In the genomic region with DNA sequence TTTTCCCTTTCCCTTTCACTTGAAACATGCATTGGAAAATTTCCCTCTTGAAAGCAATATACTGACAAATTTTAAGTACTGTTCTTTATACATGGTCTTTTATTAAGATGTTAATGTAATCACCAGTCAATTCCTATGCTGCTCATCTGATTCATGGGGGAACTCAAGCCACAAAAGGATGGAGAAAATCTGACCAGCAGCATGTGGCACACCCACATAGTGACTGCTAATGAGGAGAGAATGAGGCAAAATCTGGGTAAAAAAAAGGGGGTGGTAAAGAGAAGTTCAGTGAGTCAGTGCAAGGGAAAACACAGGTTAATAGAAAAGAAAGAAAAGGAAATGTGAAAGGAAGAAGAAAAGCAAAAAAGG, we compare ENCODE assay signal across 9 cellular contexts. TPM values are rescaled to one million over a fixed set of nuclear protein-coding genes. Genes with fewer than 3 reads are reported as not detected.
DNase-seq lines count a peak whose midpoint lies in the region; ATAC-seq and TF ChIP-seq lines count a peak whose summit lies in the region.
"Had no signal": no experiment of that assay in that cellular context is flagged by ENCODE, and none has a peak within 500 bp of the region (broad histone marks: within the 10 kb centered on the region; RNA-seq: fewer than 3 reads in every experiment).

No MANE protein-coding gene starts in this region.

- H3K9ac ChIP-seq in neuronal stem cell (ENCODE audit: low read depth, low read length, poor library complexity): no peak overlapping the region

- H2BK12ac ChIP-seq in neuronal stem cell (ENCODE audit: low read length): no peak overlapping the region

- H3K79me1 ChIP-seq in neuronal stem cell (ENCODE audit: low read depth, low read length): no peaks in the 10 kb centered on the region

- no peak overlapping the region for H3K4me2 ChIP-seq in neuronal stem cell (ENCODE audit: insufficient read depth, low read length, poor library complexity, severe bottlenecking)

- H3K23ac ChIP-seq in neuronal stem cell (ENCODE audit: low read depth, low read length, poor library complexity): no peak overlapping the region

- no peak overlapping the region for H2AK5ac ChIP-seq in neuronal stem cell (ENCODE audit: low read depth, low read length)

- H3K27me3 ChIP-seq in CD4-positive, CD25-positive, alpha-beta regulatory T cell (ENCODE audit: control insufficient read depth, insufficient read depth, low read length): no peaks in the 10 kb centered on the region
- H3K27me3 ChIP-seq in HL-60 (ENCODE audit: insufficient read depth, poor library complexity, severe bottlenecking) (no peaks in the 10 kb centered on the region), neuronal stem cell (ENCODE audit: control insufficient read depth in 3 of 3, insufficient read depth in 3 of 3, low read depth in 1 of 3, low read length in 3 of 3) (no peaks in the 10 kb centered on the region)

- DNase-seq in CD4-positive, CD25-positive, alpha-beta regulatory T cell: no peak
- DNase-seq in HL-60 (ENCODE audit: low read depth in 1 of 2, low spot score in 1 of 2) (no peak), renal cortical epithelial cell (ENCODE audit: low read depth) (peak; percentile 80), HK-2 (ENCODE audit: unreplicated experiment) (no peak), NCI-H1694 treated with DMSO at 0.1 percent for 48 hours (lab: John Stamatoyannopoulos, UW) (no peak), OCI-M2 (lab: John Stamatoyannopoulos, UW; ENCODE audit: unreplicated experiment) (no peak), neuronal stem cell (ENCODE audit: low spot score) (no peak)
- DNase-seq: NCI-H774 had no signal

- H2BK15ac ChIP-seq in neuronal stem cell (ENCODE audit: low read length): no peak overlapping the region

- H3K27me3 Mint-ChIP-seq in CD4-positive, CD25-positive, alpha-beta regulatory T cell: peaks cover 4% of the 10 kb centered on the region

- peaks cover 0 to 4% (median 0%) of the 10 kb centered on the region in 7 donors for H3K9me3 Mint-ChIP-seq in CD4-positive, CD25-positive, alpha-beta regulatory T cell

- H2AFZ ChIP-seq in neuronal stem cell (ENCODE audit: low read length): no peak overlapping the region

- H2BK120ac ChIP-seq in neuronal stem cell (ENCODE audit: low read depth, low read length): no peak overlapping the region

- H3K14ac ChIP-seq in neuronal stem cell (ENCODE audit: low read length): no peak overlapping the region

- no peak overlapping the region for H3K4ac ChIP-seq in neuronal stem cell (ENCODE audit: low read length)

- H3K27ac Mint-ChIP-seq in CD4-positive, CD25-positive, alpha-beta regulatory T cell: peak overlapping the region; percentile 91 to 99 (median 92)

- no peak for TF ChIP-seq CTCF in HL-60 (IDR thresholded peaks at IDR 0.05; ENCODE audit: insufficient read depth, low read length)

- H4K91ac ChIP-seq in neuronal stem cell (ENCODE audit: low read depth, low read length, poor library complexity): no peak overlapping the region

- peaks cover 10% of the 10 kb centered on the region for H3K36me3 ChIP-seq in CD4-positive, CD25-positive, alpha-beta regulatory T cell (ENCODE audit: control insufficient read depth, insufficient read depth, low read length)
- H3K36me3 ChIP-seq in neuronal stem cell (replicated peaks in 1 of 2; ENCODE audit: control insufficient read depth in 2 of 2, insufficient read depth in 2 of 2, low read length in 2 of 2): no peaks in the 10 kb centered on the region

- H3K4me3 ChIP-seq in CD4-positive, CD25-positive, alpha-beta regulatory T cell (ENCODE audit: low read depth, low read length): peak overlapping the region; percentile 75
- H3K4me3 ChIP-seq in HL-60 (replicated peaks; ENCODE audit: insufficient read depth, low read length) (no peak overlapping the region), neuronal stem cell (ENCODE audit: low read length in 2 of 2) (no peak overlapping the region)

- no peak overlapping the region for H2BK5ac ChIP-seq in neuronal stem cell (ENCODE audit: low read length)

- peak overlapping the region; percentile 86 for H3K27ac ChIP-seq in CD4-positive, CD25-positive, alpha-beta regulatory T cell (ENCODE audit: insufficient read depth, low read length, poor library complexity, severe bottlenecking)
- H3K27ac ChIP-seq in HL-60 (replicated peaks) (peak overlapping the region; percentile 87), cingulate gyrus (ENCODE audit: low read depth, low read length) (peak overlapping the region; percentile 74), neuronal stem cell (replicated peaks; ENCODE audit: low read length) (no peak overlapping the region)

- no peak overlapping the region for H4K8ac ChIP-seq in neuronal stem cell (ENCODE audit: low read depth, low read length)

- peaks cover 80% of the 10 kb centered on the region for H3K4me1 ChIP-seq in CD4-positive, CD25-positive, alpha-beta regulatory T cell (ENCODE audit: control insufficient read depth, insufficient read depth, low read length, poor library complexity, severe bottlenecking)
- H3K4me1 ChIP-seq in neuronal stem cell (ENCODE audit: control insufficient read depth in 2 of 2, insufficient read depth in 1 of 2, low read depth in 1 of 2, low read length in 2 of 2): peaks cover 0 to 3% of the 10 kb centered on the region in 2 donors

- ATAC-seq in CD4-positive, CD25-positive, alpha-beta regulatory T cell (ENCODE audit: low read depth in 2 of 2): no peak

- H3K36me3 Mint-ChIP-seq in CD4-positive, CD25-positive, alpha-beta regulatory T cell: peaks cover 23% of the 10 kb centered on the region

- H3K4me1 Mint-ChIP-seq in CD4-positive, CD25-positive, alpha-beta regulatory T cell: peaks cover 30 to 83% (median 71%) of the 10 kb centered on the region in 4 donors

- H3K4me3 Mint-ChIP-seq in CD4-positive, CD25-positive, alpha-beta regulatory T cell: peak overlapping the region in 3 of 4 donors; percentile 65 to 76 (median 69)

- H3K18ac ChIP-seq in neuronal stem cell (ENCODE audit: low read length): no peak overlapping the region

- H3K9me3 ChIP-seq in CD4-positive, CD25-positive, alpha-beta regulatory T cell (ENCODE audit: control insufficient read depth in 2 of 2, low read length in 2 of 2): no peaks in the 10 kb centered on the region
- no peaks in the 10 kb centered on the region for H3K9me3 ChIP-seq in neuronal stem cell (replicated peaks in 1 of 2; ENCODE audit: control insufficient read depth in 2 of 2, insufficient read depth in 1 of 2, low read depth in 1 of 2, low read length in 2 of 2)

RNA-seq across cellular contexts. Expression of a gene that starts 11.3 kb away (rescaled TPM):
- total RNA-seq in CD4-positive, CD25-positive, alpha-beta regulatory T cell: 118 TPM
- polyA plus RNA-seq in CD4-positive, CD25-positive, alpha-beta regulatory T cell: 100 to 1,000 TPM in 1 of 4 donors, 10 to 100 TPM in 3; 69.8 to 128 (median 79.3) TPM
- total RNA-seq in renal cortical epithelial cell: 6.8 and 20.7 TPM in 2 replicates
- polyA plus RNA-seq in neuronal stem cell (2013, experiment 1 of 2): 8.5 TPM
- 9.3 TPM for polyA plus RNA-seq in neuronal stem cell (2013, experiment 2 of 2)
